In the genomic region with DNA sequence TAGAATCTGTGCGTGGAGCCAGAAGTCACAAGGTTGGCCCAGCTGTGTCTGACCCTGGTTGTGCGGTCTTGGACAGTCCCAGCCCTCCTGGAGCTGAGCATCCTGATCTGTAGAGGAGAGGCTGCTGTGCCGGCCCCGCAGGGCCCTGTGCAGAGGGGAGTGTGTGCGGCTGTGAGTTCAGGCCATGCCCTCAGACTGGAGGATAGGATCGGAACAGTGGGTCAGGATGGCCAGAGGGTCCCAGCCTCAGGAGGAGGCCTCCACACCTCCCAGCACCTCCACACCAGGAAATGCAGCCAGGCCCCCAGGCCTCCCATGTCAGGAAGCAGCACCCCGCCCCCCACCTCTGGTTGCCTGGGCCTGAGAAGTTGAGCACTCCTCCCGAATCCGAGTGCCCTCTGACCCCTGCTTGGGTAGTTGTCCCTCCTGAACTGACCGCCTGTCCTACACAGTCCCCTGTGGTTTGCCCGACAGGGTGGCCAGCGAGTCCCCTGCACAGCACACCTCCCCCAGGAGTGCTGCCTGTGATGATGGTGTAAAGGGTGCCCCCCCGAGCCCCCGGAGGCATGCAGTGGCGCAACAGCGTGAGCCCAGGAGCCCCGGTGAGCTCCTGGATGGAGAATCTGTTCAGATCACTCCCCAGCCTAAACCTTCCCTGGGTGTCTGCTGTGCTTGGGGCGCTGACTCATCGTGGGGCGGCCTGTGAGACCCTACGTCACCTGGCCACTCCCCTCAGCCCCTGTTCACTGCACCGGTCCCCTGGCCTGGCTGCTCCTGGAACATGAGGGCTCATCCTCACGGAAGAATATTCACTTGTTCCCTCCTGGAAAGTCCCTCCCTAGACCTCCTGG, we compare ENCODE assay signal across 8 cellular contexts.
DNase-seq lines count a peak whose midpoint lies in the region; ATAC-seq, FAIRE-seq and TF ChIP-seq lines count a peak whose summit lies in the region.

No MANE protein-coding gene starts in this region.

- intact Hi-C loops in kidney (cut with DNase I), result no loop called here
- intact Hi-C loops in aorta (cut with DNase I), result loop anchor here in 1 of 2 donors (5.0 kb wide), 2 partner anchors 51 to 99 kb away; no protein-coding TSS in a partner anchor

- no peaks in the 10 kb centered on the region for H3K27me3 ChIP-seq in aorta (ENCODE audit: control insufficient read depth in 1 of 2, insufficient read depth in 2 of 2, low read length in 1 of 2)

- H3K9ac ChIP-seq in kidney (ENCODE audit: low read length in 2 of 2), result no peak overlapping the region

- DNase-seq in AG04449 (ENCODE audit: low read depth, low spot score) (peak; percentile 34), M059J (ENCODE audit: low read depth) (peak; percentile 89), astrocyte of the hippocampus (ENCODE audit: low read depth, low spot score) (peak; percentile 93), kidney (no peak), aorta (no peak), NOMO-1 treated with dmso at 0.1 percent for 144 hours (lab: John Stamatoyannopoulos, UW; ENCODE audit: unreplicated experiment) (no peak), GM19240 (ENCODE audit: insufficient read length, low spot score) (no peak)

- no peak for ATAC-seq in aorta (ENCODE audit: low FRiP score)

- peak overlapping the region; percentile 57 to 83 for H3K27ac ChIP-seq in kidney (ENCODE audit: low read depth in 2 of 2, low read length in 2 of 2)
- peak overlapping the region; percentile 29 for H3K27ac ChIP-seq in temporal lobe (ENCODE audit: low read depth, low read length)
- H3K27ac ChIP-seq in aorta (ENCODE audit: low read depth in 1 of 2, low read length in 2 of 2), result no peak overlapping the region

- H3K4me1 ChIP-seq in kidney (ENCODE audit: control insufficient read depth in 1 of 2, insufficient read depth in 1 of 2, low read depth in 1 of 2, low read length in 2 of 2), result peaks cover 43 to 74% of the 10 kb centered on the region in 2 donors
- H3K4me1 ChIP-seq in aorta (ENCODE audit: control insufficient read depth in 1 of 2, insufficient read depth in 2 of 2, low read length in 2 of 2), result no peaks in the 10 kb centered on the region

- POLR2A ChIA-PET in AG04449 (lab: Yijun Ruan, JAX), result no interaction called here

- 85 to 89% methylated on average over 23 of the region's 23 CpGs for WGBS in aorta, 2 donors

- H3K9me3 ChIP-seq in kidney (ENCODE audit: control insufficient read depth in 1 of 2, low read length in 2 of 2), result no peaks in the 10 kb centered on the region
- no peaks in the 10 kb centered on the region for H3K9me3 ChIP-seq in aorta (ENCODE audit: control insufficient read depth, low read length)

- H3K36me3 ChIP-seq in kidney (ENCODE audit: control insufficient read depth in 1 of 2, insufficient read depth in 2 of 2, low read length in 2 of 2) (no peaks in the 10 kb centered on the region), aorta (ENCODE audit: control insufficient read depth in 1 of 2, insufficient read depth in 2 of 2, low read length in 1 of 2) (no peaks in the 10 kb centered on the region)

- CTCF ChIA-PET in AG04449 (lab: Yijun Ruan, JAX), result interaction anchor here (1.0 to 7.9 kb wide), 8 partner anchors 12 to 100 kb away, joined by 3 to 86 read pairs (median 16); no protein-coding TSS in a partner anchor

- TF ChIP-seq CTCF in AG04449 (IDR thresholded peaks at IDR 0.05; ENCODE audit: insufficient read depth, low read length, missing control alignments) (no peak), kidney (IDR thresholded peaks at IDR 0.05; ENCODE audit: borderline replicate concordance, extremely low read depth, insufficient read depth) (no peak)

- H3K4me3 ChIP-seq in AG04449 (ENCODE audit: low read depth, low read length), result no peak overlapping the region
- no peak overlapping the region for H3K4me3 ChIP-seq in kidney (ENCODE audit: low read length in 2 of 2)
- H3K4me3 ChIP-seq in aorta (ENCODE audit: low read length in 2 of 2), result no peak overlapping the region

- no peak for FAIRE-seq in kidney (lab: Jason Lieb, UNC)

Comparison
In these comparisons a context has a peak if more than half of its experiments do, and no peak if none do; other contexts are left out.
1. DNase-seq: peak in AG04449 (single experiment), M059J (single experiment) and astrocyte of the hippocampus (single experiment); none in kidney (single experiment), aorta (0 of 2), NOMO-1 treated with dmso at 0.1 percent for 144 hours (single experiment) and GM19240 (single experiment).
2. H3K27ac ChIP-seq: peak in kidney (2 of 2) and temporal lobe (single experiment); none in aorta (0 of 2).